ENCODE assay signal across 8 cellular contexts in genomic region chr19:7550987-7551761, GRCh38. TPM values are rescaled to one million over a fixed set of nuclear protein-coding genes. Genes with fewer than 3 reads are reported as not detected.
A peak's percentile ranks its signal among the peaks of the same experiment; 100 is the strongest.
DNase-seq lines count a peak whose midpoint lies in the region; ATAC-seq and TF ChIP-seq lines count a peak whose summit lies in the region.

No MANE protein-coding gene starts in this region.

- no peaks in the 10 kb centered on the region for H3K27me3 Mint-ChIP-seq in activated CD4-positive, alpha-beta memory T cell treated with anti-CD3 and anti-CD28 coated beads for 36 hours
- no peaks in the 10 kb centered on the region for H3K27me3 Mint-ChIP-seq in activated CD4-positive, alpha-beta memory T cell treated with anti-CD3 and anti-CD28 coated beads, Interleukin-2, amount 10 ng/mL, durations not matched to agents 7 days and 5 days
- H3K27me3 Mint-ChIP-seq in type B pancreatic cell = no peaks in the 10 kb centered on the region

- H2BK15ac ChIP-seq in mesenchymal stem cell (ENCODE audit: low read depth, poor library complexity, severe bottlenecking) = no peak overlapping the region

- peaks cover 25% of the 10 kb centered on the region for H3K79me1 ChIP-seq in mesenchymal stem cell (replicated peaks; ENCODE audit: low read length, poor library complexity, severe bottlenecking)

- POLR2A ChIA-PET in activated CD4-positive, alpha-beta memory T cell treated with anti-CD3 and anti-CD28 coated beads for 36 hours (lab: Charles Lee) = no interaction called here
- POLR2A ChIA-PET in activated CD4-positive, alpha-beta memory T cell treated with anti-CD3 and anti-CD28 coated beads, Interleukin-2, amount 10 ng/mL, durations not matched to agents 7 days and 5 days (lab: Charles Lee) = no interaction called here
- POLR2A ChIA-PET in SK-N-SH (lab: Yijun Ruan, JAX) = interaction anchor here (1.5 kb wide), 1 partner anchor 16 kb away, joined by 4 read pairs; the partner anchor contains the start of gene PNPLA6

- TF ChIP-seq RAD21 in SK-N-SH (IDR thresholded peaks at IDR 0.05; ENCODE audit: low read length) = no peak

- peaks cover 24% of the 10 kb centered on the region for H3K36me3 Mint-ChIP-seq in activated CD4-positive, alpha-beta memory T cell treated with anti-CD3 and anti-CD28 coated beads for 36 hours
- peaks cover 53% of the 10 kb centered on the region for H3K36me3 Mint-ChIP-seq in activated CD4-positive, alpha-beta memory T cell treated with anti-CD3 and anti-CD28 coated beads, Interleukin-2, amount 10 ng/mL, durations not matched to agents 7 days and 5 days (ENCODE audit: low read depth)
- H3K36me3 Mint-ChIP-seq in type B pancreatic cell = peaks cover 4% of the 10 kb centered on the region

- no peak overlapping the region for H3K23ac ChIP-seq in mesenchymal stem cell (ENCODE audit: low read length in 2 of 2)

- H3K27ac ChIP-seq in SK-N-SH (ENCODE audit: low read depth in 2 of 2, low read length in 1 of 2) (peak overlapping the region in 1 of 2 experiments; percentile 34; a peak in 1 of 4 replicates), mesenchymal stem cell (ENCODE audit: low read length, poor library complexity, severe bottlenecking) (no peak overlapping the region)

- H3K4ac ChIP-seq in mesenchymal stem cell (ENCODE audit: low read depth in 1 of 2, low read length in 2 of 2) = no peak overlapping the region

- 59% methylated on average over 22 of the region's 51 CpGs for WGBS in SK-N-SH (ENCODE audit: low lambda C conversion rate)
- WGBS in mesenchymal stem cell = 56% methylated on average over 48 of the region's 51 CpGs

- intact Hi-C loops in activated CD4-positive, alpha-beta memory T cell treated with anti-CD3 and anti-CD28 coated beads for 36 hours (cut with micrococcal nuclease) = loop anchor here (1.0 kb wide), 1 partner anchor 16 kb away; the partner anchor contains the start of gene PNPLA6

- H2AFZ ChIP-seq in SK-N-SH (ENCODE audit: low read depth) (no peak overlapping the region), mesenchymal stem cell (ENCODE audit: low read depth, low read length) (no peak overlapping the region)

- H3K4me1 ChIP-seq in SK-N-SH (ENCODE audit: control insufficient read depth in 1 of 2, insufficient read depth in 2 of 2, low read depth in 1 of 2, low read length in 1 of 2) (no peaks in the 10 kb centered on the region; a peak in 1 of 4 replicates), mesenchymal stem cell (ENCODE audit: control insufficient read depth, insufficient read depth, low read depth, low read length) (peaks cover 6% of the 10 kb centered on the region)

- CTCF ChIA-PET in activated CD4-positive, alpha-beta memory T cell treated with anti-CD3 and anti-CD28 coated beads for 36 hours (lab: Charles Lee) = interaction anchor here (3.4 kb wide), 1 partner anchor 17 kb away, joined by 13 read pairs; no protein-coding TSS in a partner anchor
- CTCF ChIA-PET in activated CD4-positive, alpha-beta memory T cell treated with anti-CD3 and anti-CD28 coated beads, Interleukin-2, amount 10 ng/mL, durations not matched to agents 7 days and 5 days (lab: Charles Lee) = no interaction called here
- CTCF ChIA-PET in SK-N-SH (lab: Yijun Ruan, JAX) = interaction anchor here (1.0 to 3.2 kb wide), 2 partner anchors 17 to 130 kb away, joined by 4 to 18 read pairs; partner anchors contain the start of gene TRAPPC5

- H3K27me3 ChIP-seq in SK-N-SH (ENCODE audit: insufficient read depth) (no peaks in the 10 kb centered on the region), mesenchymal stem cell (ENCODE audit: control insufficient read depth in 1 of 2, insufficient read depth in 1 of 2, low read length in 2 of 2) (no peaks in the 10 kb centered on the region)

- H3K18ac ChIP-seq in mesenchymal stem cell (ENCODE audit: low read depth in 1 of 2, low read length in 2 of 2) = no peak overlapping the region

- H3K27ac Mint-ChIP-seq in activated CD4-positive, alpha-beta memory T cell treated with anti-CD3 and anti-CD28 coated beads for 36 hours = no peak overlapping the region
- H3K27ac Mint-ChIP-seq in activated CD4-positive, alpha-beta memory T cell treated with anti-CD3 and anti-CD28 coated beads, Interleukin-2, amount 10 ng/mL, durations not matched to agents 7 days and 5 days = no peak overlapping the region
- peak overlapping the region; percentile 59 for H3K27ac Mint-ChIP-seq in type B pancreatic cell

- no peak overlapping the region for H3K4me3 Mint-ChIP-seq in activated CD4-positive, alpha-beta memory T cell treated with anti-CD3 and anti-CD28 coated beads for 36 hours
- H3K4me3 Mint-ChIP-seq in activated CD4-positive, alpha-beta memory T cell treated with anti-CD3 and anti-CD28 coated beads, Interleukin-2, amount 10 ng/mL, durations not matched to agents 7 days and 5 days = no peak overlapping the region
- H3K4me3 Mint-ChIP-seq in type B pancreatic cell = peak overlapping the region; percentile 77

- H4K8ac ChIP-seq in mesenchymal stem cell (ENCODE audit: low read length) = no peak overlapping the region

- no peak overlapping the region for H2BK12ac ChIP-seq in mesenchymal stem cell (ENCODE audit: low read length in 2 of 2)

- H2AK5ac ChIP-seq in mesenchymal stem cell (ENCODE audit: low read length, severe bottlenecking) = no peak overlapping the region

- H3K9me2 ChIP-seq in SK-N-SH = no peaks in the 10 kb centered on the region

- no peak overlapping the region for H4K91ac ChIP-seq in mesenchymal stem cell (ENCODE audit: low read length)

- H3K9ac ChIP-seq in SK-N-SH (no peak overlapping the region), mesenchymal stem cell (ENCODE audit: low read length) (no peak overlapping the region)

- H3K4me2 ChIP-seq in SK-N-SH (no peak overlapping the region), mesenchymal stem cell (ENCODE audit: low read length, poor library complexity, severe bottlenecking) (no peak overlapping the region)

- H3K4me3 ChIP-seq in SK-N-SH (ENCODE audit: low read depth in 2 of 2, low read length in 1 of 2) (peak overlapping the region in 1 of 2 experiments; percentile 32; a peak in 1 of 4 replicates), mesenchymal stem cell (ENCODE audit: insufficient read depth in 1 of 2, low read depth in 1 of 2, low read length in 2 of 2) (no peak overlapping the region)

- TF ChIP-seq CTCF in SK-N-SH (IDR thresholded peaks at IDR 0.05) = no peak
- no peak for TF ChIP-seq CTCF in type B pancreatic cell (conservative IDR thresholded peaks at IDR 0.05)

- no peak overlapping the region for H3K14ac ChIP-seq in mesenchymal stem cell (ENCODE audit: low read length in 2 of 2)

- no peaks in the 10 kb centered on the region for H3K79me2 ChIP-seq in SK-N-SH (ENCODE audit: insufficient read depth)

- no peak overlapping the region for H2BK120ac ChIP-seq in mesenchymal stem cell (ENCODE audit: low read depth, low read length)

- H3K9me3 ChIP-seq in SK-N-SH = no peaks in the 10 kb centered on the region
- H3K9me3 ChIP-seq in mesenchymal stem cell (ENCODE audit: control insufficient read depth, low read length) = no peaks in the 10 kb centered on the region

- no peaks in the 10 kb centered on the region for H3F3A ChIP-seq in SK-N-SH (replicated peaks; ENCODE audit: insufficient read depth)

- DNase-seq in activated CD4-positive, alpha-beta memory T cell treated with anti-CD3 and anti-CD28 coated beads for 36 hours = peak; percentile 50
- no peak for DNase-seq in activated CD4-positive, alpha-beta memory T cell treated with anti-CD3 and anti-CD28 coated beads, Interleukin-2, amount 10 ng/mL, durations not matched to agents 7 days and 5 days
- DNase-seq in SK-N-SH (peak; percentile 98), epidermal melanocyte (ENCODE audit: insufficient read length, low spot score) (peak; percentile 90), mesenchymal stem cell (peak; percentile 21), type B pancreatic cell (ENCODE audit: extremely low spot score, unreplicated experiment) (peak; percentile 81), NCI-H128 (lab: John Stamatoyannopoulos, UW; ENCODE audit: unreplicated experiment) (no peak)

- H3K9me3 Mint-ChIP-seq in activated CD4-positive, alpha-beta memory T cell treated with anti-CD3 and anti-CD28 coated beads for 36 hours = no peaks in the 10 kb centered on the region
- no peaks in the 10 kb centered on the region for H3K9me3 Mint-ChIP-seq in activated CD4-positive, alpha-beta memory T cell treated with anti-CD3 and anti-CD28 coated beads, Interleukin-2, amount 10 ng/mL, durations not matched to agents 7 days and 5 days
- H3K9me3 Mint-ChIP-seq in type B pancreatic cell = no peaks in the 10 kb centered on the region

- ATAC-seq in GM19397 (IDR thresholded peaks at IDR 0.05; ENCODE audit: unreplicated experiment) = no peak

- TF ChIP-seq EP300 in SK-N-SH (IDR thresholded peaks at IDR 0.05; ENCODE audit: borderline replicate concordance in 1 of 2, low read depth in 1 of 2, low read length in 1 of 2) = no peak

- H4K20me1 ChIP-seq in SK-N-SH (ENCODE audit: insufficient read depth) = no peaks in the 10 kb centered on the region

- H3K36me3 ChIP-seq in SK-N-SH (replicated peaks in 1 of 2; ENCODE audit: control insufficient read depth in 1 of 2, insufficient read depth in 2 of 2, low read length in 1 of 2) = peaks cover 13 to 20% of the 10 kb centered on the region in 2 experiments
- H3K36me3 ChIP-seq in mesenchymal stem cell (ENCODE audit: control insufficient read depth in 1 of 2, insufficient read depth in 2 of 2, low read depth in 1 of 2, low read length in 2 of 2) = peaks cover 55 to 65% of the 10 kb centered on the region in 2 experiments

- H2BK5ac ChIP-seq in mesenchymal stem cell (ENCODE audit: low read depth, low read length, poor library complexity, severe bottlenecking) = no peak overlapping the region

- H3K4me1 Mint-ChIP-seq in activated CD4-positive, alpha-beta memory T cell treated with anti-CD3 and anti-CD28 coated beads for 36 hours (ENCODE audit: low read depth) = peaks cover 5% of the 10 kb centered on the region
- H3K4me1 Mint-ChIP-seq in activated CD4-positive, alpha-beta memory T cell treated with anti-CD3 and anti-CD28 coated beads, Interleukin-2, amount 10 ng/mL, durations not matched to agents 7 days and 5 days = peaks cover 14% of the 10 kb centered on the region
- peaks cover 6% of the 10 kb centered on the region for H3K4me1 Mint-ChIP-seq in type B pancreatic cell (ENCODE audit: unreplicated experiment)

RNA-seq across cellular contexts. Expression of gene PNPLA6, which starts 15.7 kb away (rescaled TPM):
- 100 to 1,000 TPM; 106 to 121 TPM for total RNA-seq in activated CD4-positive, alpha-beta memory T cell treated with anti-CD3 and anti-CD28 coated beads for 36 hours
- 100 to 1,000 TPM; 130 to 152 TPM for total RNA-seq in activated CD4-positive, alpha-beta memory T cell treated with anti-CD3 and anti-CD28 coated beads, Interleukin-2, amount 10 ng/mL, durations not matched to agents 7 days and 5 days
- 40.5 and 90.5 TPM in 2 replicates for polyA plus RNA-seq in SK-N-SH (2012; rRNA removed)
- 24.6 and 35.9 TPM in 2 replicates for polyA plus RNA-seq in SK-N-SH (2012; cell fraction: cytosol; rRNA removed)
- polyA plus RNA-seq in SK-N-SH (2012; cell fraction: nucleus; rRNA removed) = 203 and 312 TPM in 2 replicates
- polyA plus RNA-seq in mesenchymal stem cell (2013, experiment 1 of 2) = 65.6 TPM
- polyA plus RNA-seq in mesenchymal stem cell (2013, experiment 2 of 2) = 65.2 TPM
- 84.3 and 86.1 TPM in 2 replicates for total RNA-seq in type B pancreatic cell (ENCODE audit: low replicate concordance)

RNA-seq across cellular contexts. Expression of gene MCOLN1, which starts 28.8 kb away (rescaled TPM):
- 1 to 10 TPM; 7.4 to 9.5 TPM for total RNA-seq in activated CD4-positive, alpha-beta memory T cell treated with anti-CD3 and anti-CD28 coated beads for 36 hours
- total RNA-seq in activated CD4-positive, alpha-beta memory T cell treated with anti-CD3 and anti-CD28 coated beads, Interleukin-2, amount 10 ng/mL, durations not matched to agents 7 days and 5 days = 10 to 100 TPM; 15.2 to 15.3 TPM
- polyA plus RNA-seq in SK-N-SH (2012; rRNA removed) = 28.4 and 28.9 TPM in 2 replicates
- polyA plus RNA-seq in SK-N-SH (2012; cell fraction: cytosol; rRNA removed) = 10.6 and 12.9 TPM in 2 replicates
- 65.9 and 69.2 TPM in 2 replicates for polyA plus RNA-seq in SK-N-SH (2012; cell fraction: nucleus; rRNA removed)
- polyA plus RNA-seq in mesenchymal stem cell (2013, experiment 1 of 2) = 37.2 TPM
- 35.0 TPM for polyA plus RNA-seq in mesenchymal stem cell (2013, experiment 2 of 2)
- total RNA-seq in type B pancreatic cell (ENCODE audit: low replicate concordance) = 24.0 and 24.3 TPM in 2 replicates

RNA-seq across cellular contexts. Expression of gene ZNF358, which starts 35.3 kb away (rescaled TPM):
- 1 to 10 TPM; 4.6 to 6.0 TPM for total RNA-seq in activated CD4-positive, alpha-beta memory T cell treated with anti-CD3 and anti-CD28 coated beads for 36 hours
- 1 to 10 TPM; 5.5 to 7.5 TPM for total RNA-seq in activated CD4-positive, alpha-beta memory T cell treated with anti-CD3 and anti-CD28 coated beads, Interleukin-2, amount 10 ng/mL, durations not matched to agents 7 days and 5 days
- polyA plus RNA-seq in SK-N-SH (2012; rRNA removed) = 29.7 and 49.3 TPM in 2 replicates
- polyA plus RNA-seq in SK-N-SH (2012; cell fraction: cytosol; rRNA removed) = 21.6 and 32.0 TPM in 2 replicates
- 28.1 and 53.6 TPM in 2 replicates for polyA plus RNA-seq in SK-N-SH (2012; cell fraction: nucleus; rRNA removed)
- polyA plus RNA-seq in mesenchymal stem cell (2013, experiment 1 of 2) = 104 TPM
- 105 TPM for polyA plus RNA-seq in mesenchymal stem cell (2013, experiment 2 of 2)
- total RNA-seq in type B pancreatic cell (ENCODE audit: low replicate concordance) = 49.8 and 67.1 TPM in 2 replicates

RNA-seq across cellular contexts. Expression of gene CAMSAP3, which starts 44.5 kb away (rescaled TPM):
- total RNA-seq in activated CD4-positive, alpha-beta memory T cell treated with anti-CD3 and anti-CD28 coated beads for 36 hours = under 1 TPM; 0.17 to 0.31 TPM
- under 1 TPM; 0.13 to 0.33 TPM for total RNA-seq in activated CD4-positive, alpha-beta memory T cell treated with anti-CD3 and anti-CD28 coated beads, Interleukin-2, amount 10 ng/mL, durations not matched to agents 7 days and 5 days
- polyA plus RNA-seq in SK-N-SH (2012; rRNA removed) = 0.05 and 0.08 TPM in 2 replicates
- polyA plus RNA-seq in SK-N-SH (2012; cell fraction: cytosol; rRNA removed) = 0.09 and 0.21 TPM in 2 replicates
- polyA plus RNA-seq in SK-N-SH (2012; cell fraction: nucleus; rRNA removed) = 0.37 and 1.0 TPM in 2 replicates
- 0.03 TPM for polyA plus RNA-seq in mesenchymal stem cell (2013, experiment 1 of 2)
- polyA plus RNA-seq in mesenchymal stem cell (2013, experiment 2 of 2) = 0.01 TPM
- total RNA-seq in type B pancreatic cell (ENCODE audit: low replicate concordance) = 28.6 and 51.8 TPM in 2 replicates

Comparison
In these comparisons a context has a peak if more than half of its experiments do, and no peak if none do; other contexts are left out.
1. DNase-seq: peak in activated CD4-positive, alpha-beta memory T cell treated with anti-CD3 and anti-CD28 coated beads for 36 hours (single experiment), SK-N-SH (single experiment), epidermal melanocyte (single experiment), mesenchymal stem cell (single experiment) and type B pancreatic cell (single experiment); none in activated CD4-positive, alpha-beta memory T cell treated with anti-CD3 and anti-CD28 coated beads, Interleukin-2, amount 10 ng/mL, durations not matched to agents 7 days and 5 days (single experiment) and NCI-H128 (single experiment).